In genomic region chr10:88926484-88927249, GRCh38 we compare ENCODE assay signal across 9 cellular contexts. TPM values are rescaled to one million over a fixed set of nuclear protein-coding genes. Genes with fewer than 3 reads are reported as not detected.
DNase-seq lines count a peak whose midpoint lies in the region; ATAC-seq, FAIRE-seq and TF ChIP-seq lines count a peak whose summit lies in the region.
"Had no signal": no experiment of that assay in that cellular context is flagged by ENCODE, and none has a peak within 500 bp of the region (broad histone marks: within the 10 kb centered on the region; RNA-seq: fewer than 3 reads in every experiment).

No MANE protein-coding gene starts in this region.

- H3K27ac ChIP-seq in ascending aorta = peak overlapping the region; percentile 8 to 33
- peak overlapping the region; percentile 59 for H3K27ac ChIP-seq in suprapubic skin

- no peak overlapping the region for H3K4me3 ChIP-seq in ascending aorta
- peak overlapping the region; percentile 17 for H3K4me3 ChIP-seq in suprapubic skin

- H3K36me3 ChIP-seq in ascending aorta = no peaks in the 10 kb centered on the region
- no peaks in the 10 kb centered on the region for H3K36me3 ChIP-seq in suprapubic skin

- DNase-seq in DMS 273 (lab: John Stamatoyannopoulos, UW; ENCODE audit: unreplicated experiment) (peak; percentile 1), DMS 273 treated with DMSO at 0.1 percent for 48 hours (lab: John Stamatoyannopoulos, UW) (no peak), ascending aorta (ENCODE audit: low spot score in 2 of 2) (no peak), suprapubic skin (ENCODE audit: low spot score in 2 of 2) (no peak), NCI-H2171 (lab: John Stamatoyannopoulos, UW) (no peak), hippocampal formation (lab: John Stamatoyannopoulos, UW) (no peak)
- DNase-seq: cortex of kidney had no signal

- no peak for TF ChIP-seq CTCF in ascending aorta (IDR thresholded peaks at IDR 0.05)
- no peak for TF ChIP-seq CTCF in suprapubic skin (IDR thresholded peaks at IDR 0.05)

- no peak for TF ChIP-seq EP300 in suprapubic skin (IDR thresholded peaks at IDR 0.05)

- no peak for TF ChIP-seq POLR2A in suprapubic skin (IDR thresholded peaks at IDR 0.05)

- H3K27me3 ChIP-seq in ascending aorta (no peaks in the 10 kb centered on the region), suprapubic skin (no peaks in the 10 kb centered on the region)

- H3K9me3 ChIP-seq in ascending aorta (no peaks in the 10 kb centered on the region), suprapubic skin (no peaks in the 10 kb centered on the region)

- no peak for ATAC-seq in GM19455 (IDR thresholded peaks at IDR 0.05; ENCODE audit: unreplicated experiment)

- FAIRE-seq in islet of Langerhans (lab: Jason Lieb, UNC) = peak; percentile 27

- H3K4me1 ChIP-seq in ascending aorta (peaks cover 0 to 2% of the 10 kb centered on the region in 2 donors), suprapubic skin (peaks cover 20% of the 10 kb centered on the region)

- intact Hi-C loops in ascending aorta (cut with DNase I) = no loop called here

- WGBS in suprapubic skin = 19% methylated on average over 4 of the region's 4 CpGs

RNA-seq across cellular contexts. Expression of gene ACTA2, which starts 25.9 kb away (rescaled TPM):
- total RNA-seq in ascending aorta (5,316 TPM), suprapubic skin (100 to 1,000 TPM; 146 to 162 (median 152) TPM)

RNA-seq across cellular contexts. Expression of gene STAMBPL1, which starts 46.6 kb away (rescaled TPM):
- total RNA-seq in ascending aorta = 37.0 TPM
- total RNA-seq in suprapubic skin = 10 to 100 TPM; 13.3 to 35.8 (median 14.2) TPM

Comparison
In these comparisons a context has a peak if more than half of its experiments do, and no peak if none do; other contexts are left out.
1. RNA of gene ACTA2, which starts 25.9 kb away (total RNA-seq): 5,316 TPM in ascending aorta (single experiment); 146 to 162 TPM in suprapubic skin; every median in the first group is over 10 times any median in the second.